Comparison of ENCODE assay signal across 27 cellular contexts in the genomic region with DNA sequence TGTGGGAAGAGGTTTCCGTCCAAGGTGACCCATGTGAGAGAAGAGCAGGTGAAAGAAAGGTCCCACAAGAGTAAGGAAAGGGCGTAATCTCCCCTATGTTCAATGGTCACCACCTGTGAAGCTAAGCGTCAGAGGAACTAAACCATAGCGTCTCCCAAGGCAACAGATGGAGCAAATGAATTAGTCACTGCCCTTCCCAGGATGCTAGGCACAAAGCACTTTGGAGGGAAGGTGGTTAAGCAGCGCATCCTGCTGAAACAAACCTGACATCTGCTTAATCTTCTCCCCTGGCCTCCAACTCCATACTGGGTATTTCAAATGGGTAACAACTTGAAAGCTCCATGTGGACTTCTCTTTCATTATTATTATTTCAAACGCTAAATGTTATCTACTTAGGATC.
DNase-seq lines count a peak whose midpoint lies in the region; FAIRE-seq lines count a peak whose summit lies in the region.
"Had no signal": no experiment of that assay in that cellular context is flagged by ENCODE, and none has a peak within 500 bp of the region (broad histone marks: within the 10 kb centered on the region; RNA-seq: fewer than 3 reads in every experiment).

No MANE protein-coding gene starts in this region.

- no peak for FAIRE-seq in HTR-8/SVneo (lab: Jason Lieb, UNC)
- FAIRE-seq: keratinocyte, RCC 7860 had no signal

- H3K4me3 ChIP-seq in NT2/D1 (ENCODE audit: insufficient read length, low read depth): no peak overlapping the region
- H3K4me3 ChIP-seq: GM23248, lower lobe of right lung, SJCRH30, skin epidermis, suprapubic skin, vagina had no signal

- no peaks in the 10 kb centered on the region for H3K4me1 ChIP-seq in NT2/D1 (ENCODE audit: insufficient read depth, insufficient read length)
- H3K4me1 ChIP-seq: lower lobe of right lung, suprapubic skin, vagina had no signal

- H3K36me3 ChIP-seq in NT2/D1 (ENCODE audit: insufficient read depth, insufficient read length, low read length): no peaks in the 10 kb centered on the region
- H3K36me3 ChIP-seq: lower lobe of right lung, SJCRH30, suprapubic skin, vagina had no signal

- peak; percentile 91 for DNase-seq in DMS 273 (lab: John Stamatoyannopoulos, UW; ENCODE audit: unreplicated experiment)
- peak; percentile 14 for DNase-seq in HT1080 (ENCODE audit: low read depth)
- peak; percentile 22 for DNase-seq in NT2/D1 (ENCODE audit: low read depth, low spot score)
- DNase-seq in iPS-NIHi7 (ENCODE audit: extremely low spot score): peak; percentile 17
- no peak for DNase-seq in HTR-8/SVneo (ENCODE audit: insufficient read length, low spot score)
- no peak for DNase-seq in AML-193 (lab: John Stamatoyannopoulos, UW)
- DNase-seq in COLO668 (lab: John Stamatoyannopoulos, UW; ENCODE audit: unreplicated experiment): no peak
- DNase-seq: activated CD4-positive, alpha-beta T cell treated with anti-CD3 and anti-CD28 coated beads, Interleukin-2, amount 10 ng/mL, durations not matched to agents 7 days and 5 days; activated naive CD8-positive, alpha-beta T cell treated with anti-CD3 and anti-CD28 coated beads, Interleukin-2, amount 10 ng/mL, durations not matched to agents 7 days and 5 days; CD8-positive, alpha-beta memory T cell; effector CD4-positive, alpha-beta T cell; erythroblast; foreskin melanocyte; GM23248; hippocampal formation; lower lobe of right lung; MM.1S; NCI-H146; NCI-H345; SJCRH30; stimulated activated CD4-positive, alpha-beta T cell treated with anti-CD3 and anti-CD28 coated beads, Interleukin-2, amount 100 ng/mL, for 24 hours; T-helper 17 cell had no signal

- no peak overlapping the region for H3K9ac ChIP-seq in NT2/D1 (ENCODE audit: insufficient read length, low read depth)
- H3K9ac ChIP-seq: GM23248 had no signal

- no peaks in the 10 kb centered on the region for H3K27me3 ChIP-seq in NT2/D1 (ENCODE audit: insufficient read depth, insufficient read length)
- H3K27me3 ChIP-seq: SJCRH30, suprapubic skin, vagina had no signal

- H3K9me3 ChIP-seq in NT2/D1 (ENCODE audit: insufficient read depth, low read length): no peaks in the 10 kb centered on the region
- H3K9me3 ChIP-seq: lower lobe of right lung, SJCRH30, suprapubic skin, vagina had no signal

Comparison
In these comparisons a context has a peak if more than half of its experiments do, and no peak if none do; other contexts are left out.
1. DNase-seq: peak in DMS 273 (single experiment), HT1080 (single experiment), NT2/D1 (single experiment) and iPS-NIHi7 (single experiment); none in HTR-8/SVneo (single experiment), AML-193 (0 of 2) and COLO668 (single experiment).